ENCODE assay signal across 23 cellular contexts in genomic region chr17:43356450-43356849, GRCh38.
"Had no signal": no experiment of that assay in that cellular context is flagged by ENCODE, and none has a peak within 500 bp of the region (broad histone marks: within the 10 kb centered on the region; RNA-seq: fewer than 3 reads in every experiment).

No MANE protein-coding gene starts in this region.

- H3K4me1 ChIP-seq: colonic mucosa, vagina had no signal

- H3K4me3 ChIP-seq: adrenal gland, colonic mucosa, esophagus squamous epithelium, skin epidermis, tibial nerve, vagina had no signal

- H3K9me3 Mint-ChIP-seq: activated naive CD4-positive, alpha-beta T cell treated with anti-CD3 and anti-CD28 coated beads, Interleukin-2, amount 50 U/mL, for 24 hours; natural killer cell treated with Interleukin-12 subunit alpha and Interleukin-12 subunit beta and Interleukin-15 and Interleukin-18, amount 100 ng/mL, for 72 hours had no signal

- H3K27me3 Mint-ChIP-seq: activated naive CD4-positive, alpha-beta T cell treated with anti-CD3 and anti-CD28 coated beads, Interleukin-2, amount 50 U/mL, for 24 hours; natural killer cell treated with Interleukin-12 subunit alpha and Interleukin-12 subunit beta and Interleukin-15 and Interleukin-18, amount 100 ng/mL, for 72 hours had no signal

- H3K36me3 ChIP-seq: adrenal gland, colonic mucosa, esophagus squamous epithelium, tibial nerve, vagina had no signal

- DNase-seq: activated CD4-positive, alpha-beta T cell treated with anti-CD3 and anti-CD28 coated beads, Interleukin-2, amount 10 ng/mL, durations not matched to agents 24 days and 14 days; activated CD4-positive, CD25-positive, alpha-beta regulatory T cell; activated CD8-positive, alpha-beta memory T cell treated with anti-CD3 and anti-CD28 coated beads, Interleukin-2, amount 50 U/mL, for 4 hours; activated CD8-positive, alpha-beta T cell treated with anti-CD3 and anti-CD28 coated beads, Interleukin-2, amount 10 ng/mL, durations not matched to agents 7 days and 5 days; activated effector memory CD4-positive, alpha-beta T cell treated with anti-CD3 and anti-CD28 coated beads, Interleukin-2, amount 50 U/mL, for 16 hours; activated T-cell treated with anti-CD3 and anti-CD28 coated beads, Interleukin-2, amount 50 U/mL, for 48 hours; caudate nucleus; colonic mucosa; esophagus squamous epithelium; glutamatergic neuron; left ventricle myocardium superior; occipital lobe; stimulated activated CD4-positive, alpha-beta T cell treated with anti-CD3 and anti-CD28 coated beads, Interleukin-15, amount 100 ng/mL, for 24 hours; stimulated activated CD4-positive, alpha-beta T cell treated with anti-CD3 and anti-CD28 coated beads, Interleukin-4, amount 100 ng/mL, for 4 hours; stimulated activated CD8-positive, alpha-beta memory T cell treated with anti-CD3 and anti-CD28 coated beads, Interleukin-4, amount 100 ng/mL, for 48 hours; stimulated activated naive CD4-positive, alpha-beta T cell treated with Interleukin-2 at 50 U/mL for 16 hours; substantia nigra had no signal

- ATAC-seq: activated CD8-positive, alpha-beta T cell treated with anti-CD3 and anti-CD28 coated beads, Interleukin-2, amount 10 ng/mL, durations not matched to agents 7 days and 5 days; left ventricle myocardium superior; natural killer cell treated with Interleukin-12 subunit alpha and Interleukin-12 subunit beta and Interleukin-15 and Interleukin-18, amount 100 ng/mL, for 72 hours had no signal

- H3K27me3 ChIP-seq: adrenal gland, colonic mucosa, esophagus squamous epithelium, tibial nerve, vagina had no signal

- H3K4me3 Mint-ChIP-seq: activated CD4-positive, alpha-beta T cell treated with anti-CD3 and anti-CD28 coated beads, Interleukin-2, amount 10 ng/mL, durations not matched to agents 24 days and 14 days; activated CD8-positive, alpha-beta T cell treated with anti-CD3 and anti-CD28 coated beads, Interleukin-2, amount 10 ng/mL, durations not matched to agents 7 days and 5 days; activated naive CD4-positive, alpha-beta T cell treated with anti-CD3 and anti-CD28 coated beads, Interleukin-2, amount 50 U/mL, for 24 hours; natural killer cell treated with Interleukin-12 subunit alpha and Interleukin-12 subunit beta and Interleukin-15 and Interleukin-18, amount 100 ng/mL, for 72 hours had no signal

- H3K27ac ChIP-seq: colonic mucosa, esophagus squamous epithelium, skin epidermis, tibial nerve, vagina had no signal

- H3K27ac Mint-ChIP-seq: activated CD4-positive, alpha-beta T cell treated with anti-CD3 and anti-CD28 coated beads, Interleukin-2, amount 10 ng/mL, durations not matched to agents 24 days and 14 days; activated CD8-positive, alpha-beta T cell treated with anti-CD3 and anti-CD28 coated beads, Interleukin-2, amount 10 ng/mL, durations not matched to agents 7 days and 5 days; natural killer cell treated with Interleukin-12 subunit alpha and Interleukin-12 subunit beta and Interleukin-15 and Interleukin-18, amount 100 ng/mL, for 72 hours had no signal

- H3K9me3 ChIP-seq: adrenal gland, colonic mucosa, tibial nerve, vagina had no signal

- H3K36me3 Mint-ChIP-seq: natural killer cell treated with Interleukin-12 subunit alpha and Interleukin-12 subunit beta and Interleukin-15 and Interleukin-18, amount 100 ng/mL, for 72 hours had no signal
